1 cellular context compared by ENCODE assay signal in genomic region chr2:206230060-206230890, GRCh38.
TF ChIP-seq lines count a peak whose summit lies in the region.

No MANE protein-coding gene starts in this region.

TF ChIP-seq in H1, 55 proteins besides CTCF, POLR2A, EP300 and RAD21 (continued from another document):
- TF ChIP-seq GTF2F1 (IDR thresholded peaks at IDR 0.05; ENCODE audit: borderline replicate concordance, low read depth, low read length) (no peak), BACH1 (IDR thresholded peaks at IDR 0.05; ENCODE audit: low read length) (no peak), NANOG (IDR thresholded peaks at IDR 0.05; ENCODE audit: insufficient read depth, low read depth, low read length, poor library complexity, severe bottlenecking) (peak; percentile 21), BCL11A (IDR thresholded peaks at IDR 0.05; ENCODE audit: low read depth in 2 of 2, low read length in 2 of 2) (peak in 1 of 2 experiments; percentile 33), NRF1 (IDR thresholded peaks at IDR 0.05; ENCODE audit: low read depth, low read length) (no peak), MAFK (IDR thresholded peaks at IDR 0.05; ENCODE audit: low read depth, low read length) (peak; percentile 30; the same call in 1 of the 2 replicates), CBX5 (IDR thresholded peaks at IDR 0.05; ENCODE audit: low read depth, low read length) (no peak), RFX5 (IDR thresholded peaks at IDR 0.05; ENCODE audit: borderline replicate concordance, low read depth, low read length) (no peak)
